8 cellular contexts compared by ENCODE assay signal in genomic region chr5:72815580-72816296, GRCh38. TPM values are rescaled to one million over a fixed set of nuclear protein-coding genes. Genes with fewer than 3 reads are reported as not detected.
DNase-seq lines count a peak whose midpoint lies in the region; ATAC-seq, FAIRE-seq and TF ChIP-seq lines count a peak whose summit lies in the region.

No MANE protein-coding gene starts in this region.

- peaks cover 18% of the 10 kb centered on the region for H3K4me1 ChIP-seq in CD4-positive, CD25-positive, alpha-beta regulatory T cell (ENCODE audit: control insufficient read depth, insufficient read depth, low read length, poor library complexity, severe bottlenecking)

- POLR2A ChIA-PET in RWPE1 (lab: Yijun Ruan, JAX; ENCODE audit: low non-redundant PET): no interaction called here

- H3K4me3 ChIP-seq in CD4-positive, CD25-positive, alpha-beta regulatory T cell (ENCODE audit: low read depth, low read length): peak overlapping the region; percentile 72
- H3K4me3 ChIP-seq in HFF-Myc (replicated peaks; ENCODE audit: low read depth, low read length): peak overlapping the region; percentile 84

- no peaks in the 10 kb centered on the region for H3K36me3 ChIP-seq in CD4-positive, CD25-positive, alpha-beta regulatory T cell (ENCODE audit: control insufficient read depth, insufficient read depth, low read length)

- H3K27me3 ChIP-seq in CD4-positive, CD25-positive, alpha-beta regulatory T cell (ENCODE audit: control insufficient read depth, insufficient read depth, low read length): peaks cover 13% of the 10 kb centered on the region

- peak; percentile 38 to 49 for ATAC-seq in CD4-positive, CD25-positive, alpha-beta regulatory T cell (ENCODE audit: low read depth in 2 of 2)
- ATAC-seq in HG02623 (IDR thresholded peaks at IDR 0.05; ENCODE audit: unreplicated experiment) (no peak), HG03432 (IDR thresholded peaks at IDR 0.05; ENCODE audit: unreplicated experiment) (no peak), GM19452 (IDR thresholded peaks at IDR 0.05; ENCODE audit: unreplicated experiment) (no peak)

- H3K4me1 Mint-ChIP-seq in CD4-positive, CD25-positive, alpha-beta regulatory T cell: peaks cover 0 to 28% (median 17%) of the 10 kb centered on the region in 4 donors
- H3K4me1 Mint-ChIP-seq in nephron progenitor cell: peaks cover 29% of the 10 kb centered on the region

- no peaks in the 10 kb centered on the region for H3K9me3 ChIP-seq in CD4-positive, CD25-positive, alpha-beta regulatory T cell (ENCODE audit: control insufficient read depth in 2 of 2, low read length in 2 of 2)

- peaks cover 25% of the 10 kb centered on the region for H3K27me3 Mint-ChIP-seq in CD4-positive, CD25-positive, alpha-beta regulatory T cell
- H3K27me3 Mint-ChIP-seq in nephron progenitor cell (ENCODE audit: low read depth, poor library complexity): no peaks in the 10 kb centered on the region

- TF ChIP-seq CTCF in HFF-Myc (IDR thresholded peaks at IDR 0.05; ENCODE audit: low read depth, low read length, missing control alignments) (no peak), RWPE1 (conservative IDR thresholded peaks at IDR 0.05; ENCODE audit: low read depth) (no peak), nephron progenitor cell (IDR thresholded peaks at IDR 0.05) (no peak)

- DNase-seq in CD4-positive, CD25-positive, alpha-beta regulatory T cell: peak in 1 of 3 donors; percentile 56
- no peak for DNase-seq in HFF-Myc (ENCODE audit: extremely low read depth, low read depth)
- peak; percentile 14 for DNase-seq in RWPE1 (ENCODE audit: low spot score)
- DNase-seq in nephron progenitor cell: no peak

- peak overlapping the region; percentile 68 to 94 (median 91) for H3K27ac Mint-ChIP-seq in CD4-positive, CD25-positive, alpha-beta regulatory T cell
- H3K27ac Mint-ChIP-seq in nephron progenitor cell: peak overlapping the region; percentile 96

- peak; percentile 15 for FAIRE-seq in endometrium (lab: Jason Lieb, UNC)

- peak overlapping the region; percentile 73 for H3K27ac ChIP-seq in CD4-positive, CD25-positive, alpha-beta regulatory T cell (ENCODE audit: insufficient read depth, low read length, poor library complexity, severe bottlenecking)
- peak overlapping the region; percentile 99 for H3K27ac ChIP-seq in RWPE1

- H3K36me3 Mint-ChIP-seq in CD4-positive, CD25-positive, alpha-beta regulatory T cell: no peaks in the 10 kb centered on the region
- H3K36me3 Mint-ChIP-seq in nephron progenitor cell (ENCODE audit: low read depth): peaks cover 17% of the 10 kb centered on the region

- no peaks in the 10 kb centered on the region for H3K9me3 Mint-ChIP-seq in CD4-positive, CD25-positive, alpha-beta regulatory T cell
- peaks cover 22% of the 10 kb centered on the region for H3K9me3 Mint-ChIP-seq in nephron progenitor cell

- peak overlapping the region; percentile 88 to 97 (median 93) for H3K4me3 Mint-ChIP-seq in CD4-positive, CD25-positive, alpha-beta regulatory T cell
- H3K4me3 Mint-ChIP-seq in nephron progenitor cell: peak overlapping the region; percentile 99

- CTCF ChIA-PET in RWPE1 (lab: Yijun Ruan, JAX): no interaction called here

RNA-seq across cellular contexts. Expression of gene TNPO1, which starts 0.7 kb away (rescaled TPM):
- 71.0 TPM for total RNA-seq in CD4-positive, CD25-positive, alpha-beta regulatory T cell
- 10 to 100 TPM; 38.5 to 50.8 (median 42.2) TPM for polyA plus RNA-seq in CD4-positive, CD25-positive, alpha-beta regulatory T cell

Comparison
In these comparisons a context has a peak if more than half of its experiments do, and no peak if none do; other contexts are left out.
1. ATAC-seq: peak in CD4-positive, CD25-positive, alpha-beta regulatory T cell (2 of 2); none in HG02623 (single experiment), HG03432 (single experiment) and GM19452 (single experiment).